In genomic region chr19:6412111-6412999, GRCh38 we compare ENCODE assay signal across 1 cellular context.
A peak's percentile ranks its signal among the peaks of the same experiment; 100 is the strongest.
TF ChIP-seq lines count a peak whose summit lies in the region.

No MANE protein-coding gene starts in this region.

TF ChIP-seq in HEK293, 187 proteins besides CTCF, POLR2A, EP300 and RAD21 (continued from another document):
- TF ChIP-seq HIC1 (tag by site-specific recombination; IDR thresholded peaks at IDR 0.05) (peak; percentile 44; the same call in 1 of the 2 replicates), GLIS2 (tag by site-specific recombination; IDR thresholded peaks at IDR 0.05) (peak; percentile 67), ZBTB44 (tag by site-specific recombination; IDR thresholded peaks at IDR 0.05) (peak; percentile 42; the same call in 1 of the 2 replicates), ZNF501 (tag by site-specific recombination; IDR thresholded peaks at IDR 0.05) (no peak), ZNF324 (tag by site-specific recombination; IDR thresholded peaks at IDR 0.05) (no peak), ZIC2 (tag by site-specific recombination; IDR thresholded peaks at IDR 0.05) (0 out of 2 replicates have a peak, but pooled peaks have one; percentile 12), ZSCAN30 (tag by site-specific recombination; IDR thresholded peaks at IDR 0.05) (peak; percentile 59; the same call in 1 of the 2 replicates), ZNF473 (tag by site-specific recombination; IDR thresholded peaks at IDR 0.05) (no peak), SCRT1 (tag by site-specific recombination; IDR thresholded peaks at IDR 0.05; ENCODE audit: borderline replicate concordance) (peak; percentile 49; the same call in 1 of the 2 replicates), ZNF580 (tag by site-specific recombination; IDR thresholded peaks at IDR 0.05) (no peak), ZNF423 (tag by site-specific recombination; IDR thresholded peaks at IDR 0.05) (peak; percentile 32; the same call in 1 of the 2 replicates)
- TF ChIP-seq, protein P1, sequence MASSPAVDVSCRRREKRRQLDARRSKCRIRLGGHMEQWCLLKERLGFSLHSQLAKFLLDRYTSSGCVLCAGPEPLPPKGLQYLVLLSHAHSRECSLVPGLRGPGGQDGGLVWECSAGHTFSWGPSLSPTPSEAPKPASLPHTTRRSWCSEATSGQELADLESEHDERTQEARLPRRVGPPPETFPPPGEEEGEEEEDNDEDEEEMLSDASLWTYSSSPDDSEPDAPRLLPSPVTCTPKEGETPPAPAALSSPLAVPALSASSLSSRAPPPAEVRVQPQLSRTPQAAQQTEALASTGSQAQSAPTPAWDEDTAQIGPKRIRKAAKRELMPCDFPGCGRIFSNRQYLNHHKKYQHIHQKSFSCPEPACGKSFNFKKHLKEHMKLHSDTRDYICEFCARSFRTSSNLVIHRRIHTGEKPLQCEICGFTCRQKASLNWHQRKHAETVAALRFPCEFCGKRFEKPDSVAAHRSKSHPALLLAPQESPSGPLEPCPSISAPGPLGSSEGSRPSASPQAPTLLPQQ (tag by site-specific recombination; IDR thresholded peaks at IDR 0.05) = peak; percentile 70
